ENCODE assay signal across 18 cellular contexts in genomic region chr12:9796346-9796745, GRCh38. TPM values are rescaled to one million over a fixed set of nuclear protein-coding genes. Genes with fewer than 3 reads are reported as not detected.
DNase-seq lines count a peak whose midpoint lies in the region; ATAC-seq, FAIRE-seq and TF ChIP-seq lines count a peak whose summit lies in the region.
"Had no signal": no experiment of that assay in that cellular context is flagged by ENCODE, and none has a peak within 500 bp of the region (broad histone marks: within the 10 kb centered on the region; RNA-seq: fewer than 3 reads in every experiment).

No MANE protein-coding gene starts in this region.

- FAIRE-seq in H54 (lab: Jason Lieb, UNC) = no peak
- FAIRE-seq: HTR-8/SVneo had no signal

- peak overlapping the region; percentile 71 for H3K4me3 ChIP-seq in SK-N-MC
- H3K4me3 ChIP-seq: heart left ventricle, tibial nerve had no signal

- no peaks in the 10 kb centered on the region for H3K27me3 Mint-ChIP-seq in activated T-cell treated with anti-CD3 and anti-CD28 coated beads, Interleukin-2, amount 50 U/mL, for 4 hours (ENCODE audit: low read depth)
- peaks cover 2% of the 10 kb centered on the region for H3K27me3 Mint-ChIP-seq in activated T-helper 1 cell treated with anti-CD3 and anti-CD28 coated beads, Interleukin-12 subunit alpha, Interleukin-12 subunit beta, Interleukin-2, Interleukin-4 antibody, amounts not matched to agents 30 ng/mL and 10 ng/mL and 1 ng/mL, durations not matched to agents 14 hours and 24 hours and 36 hours (ENCODE audit: insufficient read depth)
- no peaks in the 10 kb centered on the region for H3K27me3 Mint-ChIP-seq in naive thymus-derived CD8-positive, alpha-beta T cell

- peaks cover 58% of the 10 kb centered on the region for H3K4me1 Mint-ChIP-seq in activated T-cell treated with anti-CD3 and anti-CD28 coated beads, Interleukin-2, amount 50 U/mL, for 4 hours (ENCODE audit: low read depth)
- H3K4me1 Mint-ChIP-seq in activated T-helper 1 cell treated with anti-CD3 and anti-CD28 coated beads, Interleukin-12 subunit alpha, Interleukin-12 subunit beta, Interleukin-2, Interleukin-4 antibody, amounts not matched to agents 30 ng/mL and 10 ng/mL and 1 ng/mL, durations not matched to agents 14 hours and 24 hours and 36 hours (ENCODE audit: low read depth) = peaks cover 65% of the 10 kb centered on the region
- peaks cover 22 to 61% (median 45%) of the 10 kb centered on the region in 4 donors for H3K4me1 Mint-ChIP-seq in naive thymus-derived CD8-positive, alpha-beta T cell

- intact Hi-C loops in activated T-helper 1 cell treated with anti-CD3 and anti-CD28 coated beads, Interleukin-12 subunit alpha, Interleukin-12 subunit beta, Interleukin-2, Interleukin-4 antibody, amounts not matched to agents 30 ng/mL and 10 ng/mL and 1 ng/mL, durations not matched to agents 14 hours and 24 hours and 36 hours (cut with micrococcal nuclease) = loop anchor here (1.0 to 5.0 kb wide), 3 partner anchors 73 to 336 kb away; partner anchors contain the start of genes CLEC2B and CLEC7A

- POLR2A ChIA-PET in naive thymus-derived CD8-positive, alpha-beta T cell (lab: Charles Lee) = interaction anchor here (5.8 to 6.7 kb wide), 2 partner anchors 37 to 45 kb away, joined by 71 to 84 read pairs; partner anchors contain the start of gene CD69

- peak overlapping the region; percentile 76 for H3K4me3 Mint-ChIP-seq in activated T-cell treated with anti-CD3 and anti-CD28 coated beads, Interleukin-2, amount 50 U/mL, for 4 hours
- H3K4me3 Mint-ChIP-seq in activated T-helper 1 cell treated with anti-CD3 and anti-CD28 coated beads, Interleukin-12 subunit alpha, Interleukin-12 subunit beta, Interleukin-2, Interleukin-4 antibody, amounts not matched to agents 30 ng/mL and 10 ng/mL and 1 ng/mL, durations not matched to agents 14 hours and 24 hours and 36 hours = peak overlapping the region; percentile 77
- peak overlapping the region in 9 of 10 donors; percentile 35 to 84 (median 55) for H3K4me3 Mint-ChIP-seq in naive thymus-derived CD8-positive, alpha-beta T cell

- TF ChIP-seq POLR2A in H54 (IDR thresholded peaks at IDR 0.05; ENCODE audit: low read depth, low read length) = no peak

- peak overlapping the region; percentile 55 for H3K9ac ChIP-seq in SK-N-MC (ENCODE audit: insufficient read length)

- H3K9me3 Mint-ChIP-seq in activated T-cell treated with anti-CD3 and anti-CD28 coated beads, Interleukin-2, amount 50 U/mL, for 4 hours = no peaks in the 10 kb centered on the region
- peaks cover 3% of the 10 kb centered on the region for H3K9me3 Mint-ChIP-seq in activated T-helper 1 cell treated with anti-CD3 and anti-CD28 coated beads, Interleukin-12 subunit alpha, Interleukin-12 subunit beta, Interleukin-2, Interleukin-4 antibody, amounts not matched to agents 30 ng/mL and 10 ng/mL and 1 ng/mL, durations not matched to agents 14 hours and 24 hours and 36 hours
- H3K9me3 Mint-ChIP-seq in naive thymus-derived CD8-positive, alpha-beta T cell = no peaks in the 10 kb centered on the region

- peak; percentile 43 to 57 for ATAC-seq in activated T-cell treated with anti-CD3 and anti-CD28 coated beads, Interleukin-2, amount 50 U/mL, for 4 hours
- peak; percentile 15 to 30 for ATAC-seq in naive thymus-derived CD8-positive, alpha-beta T cell
- ATAC-seq: heart left ventricle had no signal

- H3K27ac ChIP-seq in SK-N-MC = peak overlapping the region; percentile 80
- H3K27ac ChIP-seq: tibial nerve, WERI-Rb-1 had no signal

- no peaks in the 10 kb centered on the region for H3K9me3 ChIP-seq in SK-N-MC (ENCODE audit: low read depth, low read length)
- H3K9me3 ChIP-seq: heart left ventricle, tibial nerve had no signal

- DNase-seq in activated T-cell treated with anti-CD3 and anti-CD28 coated beads, Interleukin-2, amount 50 U/mL, for 4 hours = no peak
- no peak for DNase-seq in activated T-cell treated with anti-CD3 and anti-CD28 coated beads, Interleukin-2, amount 50 U/mL, for 1 hour
- DNase-seq in SK-N-MC (ENCODE audit: low read depth, low spot score) = no peak
- no peak for DNase-seq in activated T-helper 1 cell treated with anti-CD3 and anti-CD28 coated beads, Interleukin-12 subunit alpha, Interleukin-12 subunit beta, Interleukin-2, Interleukin-4 antibody, amounts not matched to agents 30 ng/mL and 10 ng/mL and 1 ng/mL, durations not matched to agents 14 hours and 24 hours and 36 hours (ENCODE audit: low spot score)
- peak in 2 of 10 donors; percentile 21 to 27 for DNase-seq in naive thymus-derived CD8-positive, alpha-beta T cell
- no peak for DNase-seq in H54 (ENCODE audit: insufficient read length, low spot score)
- DNase-seq in NCI-H1417 (lab: John Stamatoyannopoulos, UW) = no peak
- DNase-seq in KG1 (lab: John Stamatoyannopoulos, UW) = no peak
- DNase-seq: C1 segment of cervical spinal cord; DMS53; heart left ventricle; NCI-H1694; NCI-H226; occipital lobe; stimulated activated CD4-positive, alpha-beta T cell treated with anti-CD3 and anti-CD28 coated beads, Interleukin-12 subunit alpha, Interleukin-12 subunit beta, amount 100 ng/mL, for 4 hours; WERI-Rb-1 had no signal

- H3K36me3 Mint-ChIP-seq in activated T-cell treated with anti-CD3 and anti-CD28 coated beads, Interleukin-2, amount 50 U/mL, for 4 hours (ENCODE audit: insufficient read depth) = no peaks in the 10 kb centered on the region
- H3K36me3 Mint-ChIP-seq in activated T-helper 1 cell treated with anti-CD3 and anti-CD28 coated beads, Interleukin-12 subunit alpha, Interleukin-12 subunit beta, Interleukin-2, Interleukin-4 antibody, amounts not matched to agents 30 ng/mL and 10 ng/mL and 1 ng/mL, durations not matched to agents 14 hours and 24 hours and 36 hours (ENCODE audit: low read depth) = no peaks in the 10 kb centered on the region
- H3K36me3 Mint-ChIP-seq in naive thymus-derived CD8-positive, alpha-beta T cell = no peaks in the 10 kb centered on the region

- H3K27ac Mint-ChIP-seq in activated T-helper 1 cell treated with anti-CD3 and anti-CD28 coated beads, Interleukin-12 subunit alpha, Interleukin-12 subunit beta, Interleukin-2, Interleukin-4 antibody, amounts not matched to agents 30 ng/mL and 10 ng/mL and 1 ng/mL, durations not matched to agents 14 hours and 24 hours and 36 hours = peak overlapping the region; percentile 71
- peak overlapping the region in 9 of 10 donors; percentile 1 to 91 (median 56) for H3K27ac Mint-ChIP-seq in naive thymus-derived CD8-positive, alpha-beta T cell

- no peaks in the 10 kb centered on the region for H3K36me3 ChIP-seq in SK-N-MC (ENCODE audit: insufficient read depth, low read length)
- H3K36me3 ChIP-seq: heart left ventricle, tibial nerve, WERI-Rb-1 had no signal

RNA-seq across cellular contexts. Expression of gene KLRF1, which starts 30.9 kb away (rescaled TPM):
- total RNA-seq in activated T-cell treated with anti-CD3 and anti-CD28 coated beads, Interleukin-2, amount 50 U/mL, for 4 hours = not detected
- not detected in 2 replicates for total RNA-seq in activated T-helper 1 cell treated with anti-CD3 and anti-CD28 coated beads, Interleukin-12 subunit alpha, Interleukin-12 subunit beta, Interleukin-2, Interleukin-4 antibody, amounts not matched to agents 30 ng/mL and 10 ng/mL and 1 ng/mL, durations not matched to agents 14 hours and 24 hours and 36 hours
- total RNA-seq in naive thymus-derived CD8-positive, alpha-beta T cell = 1 to 10 TPM in 1 of 2 experiments, under 1 TPM in 1; 0.93 to 1.3 TPM
- polyA plus RNA-seq in naive thymus-derived CD8-positive, alpha-beta T cell = 10 to 100 TPM in 1 of 3 donors, under 1 TPM in 2; 0.83 to 83.4 (median 0.92) TPM

RNA-seq across cellular contexts. Expression of gene CD69, which starts 35.6 kb away (rescaled TPM):
- total RNA-seq in activated T-cell treated with anti-CD3 and anti-CD28 coated beads, Interleukin-2, amount 50 U/mL, for 4 hours = 100 to 1,000 TPM; 253 to 322 (median 318) TPM
- total RNA-seq in activated T-helper 1 cell treated with anti-CD3 and anti-CD28 coated beads, Interleukin-12 subunit alpha, Interleukin-12 subunit beta, Interleukin-2, Interleukin-4 antibody, amounts not matched to agents 30 ng/mL and 10 ng/mL and 1 ng/mL, durations not matched to agents 14 hours and 24 hours and 36 hours = 90.5 and 93.2 TPM in 2 replicates
- 10 to 100 TPM; 30.7 to 34.0 TPM for total RNA-seq in naive thymus-derived CD8-positive, alpha-beta T cell
- polyA plus RNA-seq in naive thymus-derived CD8-positive, alpha-beta T cell = 100 to 1,000 TPM in 1 of 3 donors, 10 to 100 TPM in 2; 73.5 to 248 (median 87.9) TPM
